In genomic region chr3:100710355-100711198, GRCh38 we compare ENCODE assay signal across 8 cellular contexts. TPM values are rescaled to one million over a fixed set of nuclear protein-coding genes. Genes with fewer than 3 reads are reported as not detected.
DNase-seq lines count a peak whose midpoint lies in the region; ATAC-seq and TF ChIP-seq lines count a peak whose summit lies in the region.

No MANE protein-coding gene starts in this region.

- TF ChIP-seq POLR2A in Peyer's patch (IDR thresholded peaks at IDR 0.05), result peak; percentile 49 to 74

- peaks cover 65% of the 10 kb centered on the region for H3K36me3 Mint-ChIP-seq in activated T-helper 17 cell treated with anti-CD3 and anti-CD28 coated beads, Interleukin-2, amount 50 U/mL, for 72 hours (ENCODE audit: low read depth)

- H3K4me1 ChIP-seq in Peyer's patch (peaks cover 0 to 22% (median 0%) of the 10 kb centered on the region in 4 donors), psoas muscle (peaks cover 23% of the 10 kb centered on the region)

- H3K27me3 Mint-ChIP-seq in activated T-helper 17 cell treated with anti-CD3 and anti-CD28 coated beads, Interleukin-2, amount 50 U/mL, for 72 hours, result no peaks in the 10 kb centered on the region

- H3K36me3 ChIP-seq in Peyer's patch, result peaks cover 0 to 11% (median 0%) of the 10 kb centered on the region in 3 donors
- peaks cover 2 to 22% of the 10 kb centered on the region in 2 donors for H3K36me3 ChIP-seq in psoas muscle (ENCODE audit: insufficient read depth in 1 of 2, low read depth in 1 of 2)

- WGBS in psoas muscle, 3 donors, result 59 to 60% (median 60%) methylated on average over 16 of the region's 16 CpGs

- H3K27ac Mint-ChIP-seq in activated T-helper 17 cell treated with anti-CD3 and anti-CD28 coated beads, Interleukin-2, amount 50 U/mL, for 72 hours, result peak overlapping the region; percentile 94

- intact Hi-C loops in psoas muscle (cut with DNase I) (loop anchor here in 1 of 2 donors (10.0 kb wide), 1 partner anchor 306 kb away; the partner anchor contains the start of genes LNP1 and TOMM70), posterior vena cava (cut with DNase I) (no loop called here)

- ATAC-seq in GM18867 (IDR thresholded peaks at IDR 0.05; ENCODE audit: unreplicated experiment) (peak; percentile 40), HG03135 (IDR thresholded peaks at IDR 0.05; ENCODE audit: unreplicated experiment) (peak; percentile 38), psoas muscle (no peak)
- peak; percentile 71 for ATAC-seq in activated T-helper 17 cell treated with anti-CD3 and anti-CD28 coated beads, Interleukin-2, amount 50 U/mL, for 72 hours (replicated peaks)

- H3K4me3 ChIP-seq in AG09309 (ENCODE audit: control insufficient read depth, low read depth, low read length) (peak overlapping the region; percentile 84), Peyer's patch (peak overlapping the region; percentile 82 to 92 (median 86)), psoas muscle (peak overlapping the region; percentile 90)

- peak overlapping the region; percentile 89 to 99 (median 94) for H3K27ac ChIP-seq in Peyer's patch
- H3K27ac ChIP-seq in psoas muscle, result peak overlapping the region; percentile 93

- H3K9me3 Mint-ChIP-seq in activated T-helper 17 cell treated with anti-CD3 and anti-CD28 coated beads, Interleukin-2, amount 50 U/mL, for 72 hours, result peaks cover 5% of the 10 kb centered on the region

- H3K9me3 ChIP-seq in Peyer's patch (no peaks in the 10 kb centered on the region), psoas muscle (no peaks in the 10 kb centered on the region)

- TF ChIP-seq CTCF in AG09309 (IDR thresholded peaks at IDR 0.05; ENCODE audit: control insufficient read depth, insufficient read depth, low read depth, low read length, missing control alignments) (peak; percentile 32), Peyer's patch (IDR thresholded peaks at IDR 0.05) (peak in 4 of 6 experiments; percentile 18 to 73 (median 64)), psoas muscle (IDR thresholded peaks at IDR 0.05) (no peak)

- no peaks in the 10 kb centered on the region for H3K27me3 ChIP-seq in Peyer's patch
- peaks cover 0 to 3% (median 0%) of the 10 kb centered on the region in 3 donors for H3K27me3 ChIP-seq in psoas muscle (ENCODE audit: insufficient read depth in 3 of 3, low read length in 2 of 3)

- peak overlapping the region; percentile 88 for H3K4me3 Mint-ChIP-seq in activated T-helper 17 cell treated with anti-CD3 and anti-CD28 coated beads, Interleukin-2, amount 50 U/mL, for 72 hours

- H3K4me1 Mint-ChIP-seq in activated T-helper 17 cell treated with anti-CD3 and anti-CD28 coated beads, Interleukin-2, amount 50 U/mL, for 72 hours, result peaks cover 43% of the 10 kb centered on the region

- no peak for DNase-seq in AG09309 (ENCODE audit: low read depth)
- peak; percentile 44 to 89 (median 69) for DNase-seq in Peyer's patch
- DNase-seq in foreskin melanocyte, result peak; percentile 46
- peak in 1 of 2 donors; percentile 23 for DNase-seq in psoas muscle
- DNase-seq in posterior vena cava (ENCODE audit: low spot score), result no peak

RNA-seq across cellular contexts. Expression of gene TFG, which starts 1.3 kb away (rescaled TPM):
- 100 to 1,000 TPM in 3 of 4 donors, 10 to 100 TPM in 1; 75.1 to 188 (median 141) TPM for total RNA-seq in Peyer's patch
- 10 to 100 TPM; 49.5 to 71.8 TPM for total RNA-seq in activated T-helper 17 cell treated with anti-CD3 and anti-CD28 coated beads, Interleukin-2, amount 50 U/mL, for 72 hours
- total RNA-seq in psoas muscle, result 10 to 100 TPM; 55.8 to 69.7 (median 63.4) TPM
- 100 to 1,000 TPM in 1 of 3 donors, 10 to 100 TPM in 2; 57.8 to 129 (median 99.9) TPM for polyA plus RNA-seq in psoas muscle
- total RNA-seq in posterior vena cava, result 10 to 100 TPM; 67.7 to 69.0 TPM

Comparison
In these comparisons a context has a peak if more than half of its experiments do, and no peak if none do; other contexts are left out.
1. DNase-seq: peak in Peyer's patch (3 of 3) and foreskin melanocyte (single experiment); none in AG09309 (single experiment) and posterior vena cava (single experiment).
2. ATAC-seq: peak in GM18867 (single experiment), HG03135 (single experiment) and activated T-helper 17 cell treated with anti-CD3 and anti-CD28 coated beads, Interleukin-2, amount 50 U/mL, for 72 hours (single experiment); none in psoas muscle (0 of 4).
3. Peak in every context shown above with its lines, with median percentiles within 50 percentile points of each other: H3K4me3 ChIP-seq.